ENCODE assay signal across 9 cellular contexts in genomic region chr22:17637490-17638181, GRCh38. TPM values are rescaled to one million over a fixed set of nuclear protein-coding genes. Genes with fewer than 3 reads are reported as not detected.
DNase-seq lines count a peak whose midpoint lies in the region; ATAC-seq, FAIRE-seq and TF ChIP-seq lines count a peak whose summit lies in the region.
"Had no signal": no experiment of that assay in that cellular context is flagged by ENCODE, and none has a peak within 500 bp of the region (broad histone marks: within the 10 kb centered on the region; RNA-seq: fewer than 3 reads in every experiment).

No MANE protein-coding gene starts in this region.

- H3K4me1 ChIP-seq in A673 (ENCODE audit: insufficient read depth, low read length, poor library complexity, severe bottlenecking): peaks cover 15% of the 10 kb centered on the region
- peaks cover 31% of the 10 kb centered on the region in 2 experiments for H3K4me1 ChIP-seq in K562 (replicated peaks in 1 of 2; ENCODE audit: control insufficient read depth in 2 of 2, insufficient read depth in 2 of 2, low read length in 2 of 2)

- no peak for TF ChIP-seq EP300 in K562 (IDR thresholded peaks at IDR 0.05; ENCODE audit: low read length)

- TF ChIP-seq CTCF in A673 (conservative IDR thresholded peaks at IDR 0.05; ENCODE audit: low read depth, low read length): no peak
- no peak for TF ChIP-seq CTCF in HFF-Myc (IDR thresholded peaks at IDR 0.05; ENCODE audit: low read depth, low read length, missing control alignments)
- TF ChIP-seq CTCF in K562 (IDR thresholded peaks at IDR 0.05 in 2 of 3, conservative IDR thresholded peaks at IDR 0.05 in 1 of 3; ENCODE audit: insufficient read depth in 2 of 3, low read depth in 1 of 3, low read length in 3 of 3): no peak
- TF ChIP-seq CTCF in mesothelial cell of epicardium (IDR thresholded peaks at IDR 0.05; ENCODE audit: unreplicated experiment): no peak

- H3K4me1 Mint-ChIP-seq in mesothelial cell of epicardium: peaks cover 29% of the 10 kb centered on the region

- H3K9ac ChIP-seq in K562 (ENCODE audit: insufficient read depth in 1 of 2, low read depth in 2 of 2, low read length in 2 of 2): peak overlapping the region; percentile 99 to 100

- POLR2A ChIA-PET in A673 (lab: Charles Lee; ENCODE audit: low non-redundant PET): no interaction called here
- POLR2A ChIA-PET in K562 (lab: Yijun Ruan, JAX): interaction anchor here (0.6 kb wide), 1 partner anchor 40 kb away, joined by 4 read pairs; no protein-coding TSS in a partner anchor

- in situ Hi-C loops in K562 (cut with MboI): no loop called here

- BruUV-seq in A673 (replicated peaks; lab: Mats Ljungman, UMichigan): TSS peak; percentile 91
- no TSS peak for BruUV-seq in K562 (replicated peaks; lab: Mats Ljungman, UMichigan)

- peak overlapping the region; percentile 99 for H3K27ac Mint-ChIP-seq in mesothelial cell of epicardium

- H3K27ac ChIP-seq in A673 (ENCODE audit: low read depth, low read length, poor library complexity, severe bottlenecking): peak overlapping the region; percentile 98
- H3K27ac ChIP-seq in K562 (ENCODE audit: extremely low read depth, low read depth, low read length): peak overlapping the region; percentile 99

- no peak for FAIRE-seq in K562 (lab: Jason Lieb, UNC)
- FAIRE-seq: islet of Langerhans had no signal

- H3K4me3 ChIP-seq in A673 (ENCODE audit: low read depth, low read length, poor library complexity, severe bottlenecking) (peak overlapping the region; percentile 88), HFF-Myc (replicated peaks; ENCODE audit: low read depth, low read length) (peak overlapping the region; percentile 68), K562 (peak overlapping the region; percentile 90)

- H2AFZ ChIP-seq in K562 (ENCODE audit: low read depth, low read length): peak overlapping the region; percentile 80

- ATAC-seq in K562: peak; percentile 0; the same call in 2 of the 3 replicates
- ATAC-seq in GM18870 (IDR thresholded peaks at IDR 0.05; ENCODE audit: unreplicated experiment): no peak

- H3K9me3 ChIP-seq in A673 (ENCODE audit: low read depth, low read length, poor library complexity, severe bottlenecking) (no peaks in the 10 kb centered on the region), K562 (replicated peaks; ENCODE audit: control insufficient read depth, insufficient read depth, low read depth, low read length) (no peaks in the 10 kb centered on the region)

- peak overlapping the region; percentile 99 for H3K4me2 ChIP-seq in K562 (ENCODE audit: insufficient read depth, low read length)

- peaks cover 49% of the 10 kb centered on the region for H3K79me2 ChIP-seq in K562 (ENCODE audit: control insufficient read depth, insufficient read depth, low read length)

- H3K27me3 ChIP-seq in A673 (replicated peaks; ENCODE audit: insufficient read depth, low read depth, low read length, poor library complexity) (no peaks in the 10 kb centered on the region), K562 (ENCODE audit: control insufficient read depth in 2 of 2, insufficient read depth in 2 of 2, low read length in 2 of 2) (no peaks in the 10 kb centered on the region)

- no peaks in the 10 kb centered on the region for H4K20me1 ChIP-seq in K562 (replicated peaks; ENCODE audit: control insufficient read depth, insufficient read depth, low read length)

- CTCF ChIA-PET in A673 (lab: Charles Lee): no interaction called here
- CTCF ChIA-PET in K562 (lab: Yijun Ruan, JAX; ENCODE audit: low intra/inter-chr PET ratio): no interaction called here

- H3K36me3 ChIP-seq in A673 (ENCODE audit: insufficient read depth, low read length, poor library complexity, severe bottlenecking) (no peaks in the 10 kb centered on the region), K562 (ENCODE audit: control insufficient read depth, insufficient read depth, low read length) (peaks cover 15% of the 10 kb centered on the region)

- intact Hi-C loops in A673 (cut with micrococcal nuclease; ENCODE audit: unreplicated experiment): no loop called here
- intact Hi-C loops in K562 (cut with micrococcal nuclease): loop anchor here (1.0 to 5.0 kb wide), 3 partner anchors 36 to 150 kb away; partner anchors contain the start of gene SLC25A18

- 28% methylated on average over 10 of the region's 10 CpGs for WGBS in K562 (ENCODE audit: insufficient coverage, low coverage, missing lambda C conversion rate)

- peak overlapping the region; percentile 86 for H3K4me3 Mint-ChIP-seq in mesothelial cell of epicardium

- no peaks in the 10 kb centered on the region for H3K9me3 Mint-ChIP-seq in mesothelial cell of epicardium

- H3K27me3 Mint-ChIP-seq in mesothelial cell of epicardium (ENCODE audit: low read depth): no peaks in the 10 kb centered on the region

- no peak for TF ChIP-seq POLR2A in K562 (conservative IDR thresholded peaks at IDR 0.05)

- no peaks in the 10 kb centered on the region for H3K9me1 ChIP-seq in K562 (ENCODE audit: control insufficient read depth, insufficient read depth, low read length)

- DNase-seq in A673 (ENCODE audit: low spot score): no peak
- DNase-seq in HFF-Myc (ENCODE audit: extremely low read depth, low read depth): no peak
- no peak for DNase-seq in K562 (ENCODE audit: extremely low read depth in 1 of 4, low spot score in 3 of 4)
- DNase-seq in mesothelial cell of epicardium (ENCODE audit: low spot score in 2 of 2, unreplicated experiment in 2 of 2): no peak
- no peak for DNase-seq in occipital lobe (lab: John Stamatoyannopoulos, UW)
- no peak for DNase-seq in NK-92 (lab: John Stamatoyannopoulos, UW; ENCODE audit: unreplicated experiment)
- no peak for DNase-seq in NCI-H345 (lab: John Stamatoyannopoulos, UW)

- H3K36me3 Mint-ChIP-seq in mesothelial cell of epicardium: peaks cover 2% of the 10 kb centered on the region

- no peak for TF ChIP-seq RAD21 in K562 (CRISPR knock-in tag; conservative IDR thresholded peaks at IDR 0.05 in 1 of 2, IDR thresholded peaks at IDR 0.05 in 1 of 2)

TF ChIP-seq in K562, 482 proteins besides CTCF, POLR2A, EP300 and RAD21 (continues in another document):
- TF ChIP-seq KAT7 (CRISPR knock-in tag; IDR thresholded peaks at IDR 0.05; ENCODE audit: borderline replicate concordance): peak; percentile 90; the same call in 1 of the 2 replicates
- no peak for TF ChIP-seq USF2 (CRISPR knock-in tag; IDR thresholded peaks at IDR 0.05)
- TF ChIP-seq FOXJ2 (tag; IDR thresholded peaks at IDR 0.05): peak; percentile 78
- no peak for TF ChIP-seq ZNF696 (CRISPR knock-in tag; conservative IDR thresholded peaks at IDR 0.05)
- peak in 1 of 2 experiments; percentile 7; a peak in 1 of 4 replicates for TF ChIP-seq KDM1A (IDR thresholded peaks at IDR 0.05)
- peak; percentile 7; the same call in 1 of the 2 replicates for TF ChIP-seq ZNF384 (IDR thresholded peaks at IDR 0.05; ENCODE audit: low read depth, low read length)
- TF ChIP-seq GATAD2B (IDR thresholded peaks at IDR 0.05; ENCODE audit: borderline replicate concordance): 0 out of 2 replicates have a peak, but pooled peaks have one; percentile 48

RNA-seq across cellular contexts. Expression of gene BCL2L13, which starts 0.9 kb away (rescaled TPM):
- 48.8 and 52.9 TPM in 2 replicates for total RNA-seq in A673 (2021)
- total RNA-seq in K562 (2011; cell fraction: chromatin; rRNA removed; ENCODE audit: low replicate concordance): 41.1 and 59.5 TPM in 2 replicates
- total RNA-seq in K562 (2011; cell fraction: nucleolus; rRNA removed): 31.4 and 35.0 TPM in 2 replicates
- 49.1 and 68.7 TPM in 2 replicates for total RNA-seq in K562 (2011; cell fraction: nucleoplasm; rRNA removed)
- total RNA-seq in K562 (2014; rRNA removed): 42.8 and 53.2 TPM in 2 replicates
- 56.5 and 61.9 TPM in 2 replicates for total RNA-seq in K562 (2014; rRNA removed; fragmentation: Illumina TruSeq; extraction: Trizol)
- 41.9 and 46.0 TPM in 2 replicates for total RNA-seq in K562 (2015; rRNA removed; fragmentation: Illumina TruSeq; extraction: Trizol)
- total RNA-seq in K562 (2021): 56.8 and 58.4 TPM in 2 replicates
- polyA plus RNA-seq in K562 (2011; rRNA removed): 61.3 and 63.4 TPM in 2 replicates
- 40.5 and 52.1 TPM in 2 replicates for polyA plus RNA-seq in K562 (2011; cell fraction: cytosol; rRNA removed)
- 26.2 and 29.4 TPM in 2 replicates for polyA plus RNA-seq in K562 (2011; cell fraction: nucleus; rRNA removed)
- polyA plus RNA-seq in K562 (2012): 38.9 and 63.2 TPM in 2 replicates
- 57.3 and 59.6 TPM in 2 replicates for polyA plus RNA-seq in K562 (2014; fragmentation: Illumina TruSeq; extraction: Trizol)
- polyA plus RNA-seq in K562 (2014; fragmentation: Nextera tagmentation; extraction: Ambion mirVana): 10 to 100 TPM; 43.6 to 60.8 TPM
- 41.5 and 42.4 TPM in 2 replicates for polyA plus RNA-seq in K562 (2014; rRNA removed)
- polyA minus RNA-seq in K562 (2011; rRNA and poly(A)+ RNA removed): 75.9 and 78.7 TPM in 2 replicates
- polyA minus RNA-seq in K562 (2011; cell fraction: cytosol; rRNA and poly(A)+ RNA removed): 35.5 and 39.9 TPM in 2 replicates
- polyA minus RNA-seq in K562 (2011; cell fraction: nucleus; rRNA and poly(A)+ RNA removed): 14.1 and 22.7 TPM in 2 replicates
- 30.4 to 33.9 TPM (median 30.8 TPM) in 3 replicates for total RNA-seq in mesothelial cell of epicardium
- 36.2 TPM for total RNA-seq in occipital lobe

RNA-seq across cellular contexts. Expression of gene ATP6V1E1, which starts 9.1 kb away (rescaled TPM):
- total RNA-seq in A673 (2021) (105 and 121 TPM in 2 replicates), K562 (2014; rRNA removed) (127 and 151 TPM in 2 replicates), K562 (2014; rRNA removed; fragmentation: Illumina TruSeq; extraction: Trizol) (157 and 175 TPM in 2 replicates), K562 (2015; rRNA removed; fragmentation: Illumina TruSeq; extraction: Trizol) (175 and 184 TPM in 2 replicates), K562 (2021) (122 and 129 TPM in 2 replicates), mesothelial cell of epicardium (52.6 to 54.1 TPM (median 53.2 TPM) in 3 replicates), occipital lobe (98.1 TPM)
- total RNA-seq in K562 (2011; cell fraction: chromatin; rRNA removed; ENCODE audit: low replicate concordance): 63.6 and 104 TPM in 2 replicates
- total RNA-seq in K562 (2011; cell fraction: nucleolus; rRNA removed): 48.9 and 50.5 TPM in 2 replicates
- total RNA-seq in K562 (2011; cell fraction: nucleoplasm; rRNA removed): 69.7 and 91.1 TPM in 2 replicates
- polyA plus RNA-seq in K562 (2011; rRNA removed) (187 and 192 TPM in 2 replicates), K562 (2014; fragmentation: Illumina TruSeq; extraction: Trizol) (197 and 230 TPM in 2 replicates), K562 (2014; fragmentation: Nextera tagmentation; extraction: Ambion mirVana) (100 to 1,000 TPM; 179 to 249 TPM), K562 (2014; rRNA removed) (173 and 185 TPM in 2 replicates)
- polyA plus RNA-seq in K562 (2011; cell fraction: cytosol; rRNA removed): 87.5 and 145 TPM in 2 replicates
- 40.7 and 68.0 TPM in 2 replicates for polyA plus RNA-seq in K562 (2011; cell fraction: nucleus; rRNA removed)
- 166 and 250 TPM in 2 replicates for polyA plus RNA-seq in K562 (2012)
- polyA minus RNA-seq in K562 (2011; rRNA and poly(A)+ RNA removed): 147 and 159 TPM in 2 replicates
- polyA minus RNA-seq in K562 (2011; cell fraction: cytosol; rRNA and poly(A)+ RNA removed): 37.2 and 57.5 TPM in 2 replicates
- 17.5 and 40.5 TPM in 2 replicates for polyA minus RNA-seq in K562 (2011; cell fraction: nucleus; rRNA and poly(A)+ RNA removed)
